In the genomic region with DNA sequence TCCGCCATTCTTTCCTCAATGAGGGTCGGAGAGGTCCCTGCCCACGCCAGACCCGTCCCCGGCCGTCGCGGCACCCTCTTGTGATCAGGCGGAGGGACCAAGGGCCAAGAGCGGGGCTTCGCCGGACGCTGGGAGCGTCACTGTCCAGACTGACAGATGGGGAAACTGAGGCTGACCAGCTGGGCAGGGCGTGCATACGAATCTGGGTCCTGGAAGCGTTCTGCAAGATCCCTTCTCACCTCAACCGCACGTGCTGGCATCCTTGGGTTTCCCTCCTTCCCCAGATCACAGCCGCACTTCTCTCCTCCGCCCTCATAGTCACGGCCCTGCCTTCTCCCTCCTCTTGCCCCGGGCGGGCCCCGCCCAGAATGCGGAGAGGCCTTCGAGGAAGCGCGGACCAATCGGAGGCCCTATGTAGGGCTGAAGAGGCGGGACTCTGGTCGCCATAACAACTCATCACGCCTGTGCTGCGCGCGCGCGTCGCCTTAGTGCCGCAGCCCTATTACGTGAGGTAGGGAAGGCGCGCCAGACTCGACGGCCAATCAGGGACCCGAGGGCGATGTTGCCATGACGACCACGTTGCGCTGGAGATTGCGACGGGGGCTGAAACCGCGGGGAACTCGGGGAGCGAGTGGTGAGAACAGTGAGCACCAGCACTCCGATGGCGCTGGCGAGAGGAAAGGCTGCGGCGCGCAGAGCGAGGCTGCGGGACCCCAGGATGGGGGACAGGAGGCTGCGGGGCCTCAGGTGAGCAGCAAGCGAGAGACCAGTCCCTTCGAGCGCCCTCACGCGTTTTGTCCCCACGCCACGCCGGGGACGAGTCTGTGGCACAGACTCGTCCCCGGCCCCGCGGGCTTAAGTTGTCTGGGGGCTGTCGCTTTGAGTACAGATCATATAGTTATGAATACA, we compare ENCODE assay signal across 8 cellular contexts.
DNase-seq lines count a peak whose midpoint lies in the region; ATAC-seq, FAIRE-seq and TF ChIP-seq lines count a peak whose summit lies in the region.

No MANE protein-coding gene starts in this region.

- peak overlapping the region; percentile 80 for H3K4me3 Mint-ChIP-seq in central memory CD8-positive, alpha-beta T cell

- H3K9me3 Mint-ChIP-seq in central memory CD8-positive, alpha-beta T cell: no peaks in the 10 kb centered on the region

- H3K4me3 ChIP-seq in AG10803 (ENCODE audit: low read length): peak overlapping the region; percentile 78

- peaks cover 7% of the 10 kb centered on the region for H3K36me3 Mint-ChIP-seq in central memory CD8-positive, alpha-beta T cell (ENCODE audit: insufficient read depth)

- DNase-seq in AG10803 (ENCODE audit: low read depth) (peak; percentile 99), NCI-H345 (lab: John Stamatoyannopoulos, UW) (peak; percentile 98)
- peak; percentile 92 to 98 (median 98) for DNase-seq in activated CD4-positive, CD25-positive, alpha-beta regulatory T cell (lab: John Stamatoyannopoulos, UW)
- peak; percentile 98 to 99 for DNase-seq in central memory CD8-positive, alpha-beta T cell (ENCODE audit: low spot score in 2 of 2)
- DNase-seq in stimulated activated CD4-positive, alpha-beta T cell treated with anti-CD3 and anti-CD28 coated beads, Interleukin-12 subunit alpha, Interleukin-12 subunit beta, amount 100 ng/mL, for 24 hours (ENCODE audit: low read depth in 2 of 2): peak; percentile 98 to 99

- ATAC-seq in HG03175 (IDR thresholded peaks at IDR 0.05; ENCODE audit: unreplicated experiment): peak; percentile 98
- ATAC-seq in central memory CD8-positive, alpha-beta T cell (replicated peaks; ENCODE audit: extremely low read depth, poor library complexity, severe bottlenecking): peak; percentile 98

- peaks cover 9% of the 10 kb centered on the region for H3K4me1 Mint-ChIP-seq in central memory CD8-positive, alpha-beta T cell

- FAIRE-seq in islet of Langerhans (lab: Jason Lieb, UNC): peak; percentile 61

- peak; percentile 86 for TF ChIP-seq POLR2A in GM18951 (IDR thresholded peaks at IDR 0.05; ENCODE audit: extremely low read depth, insufficient read depth, insufficient read length)

- no peak for TF ChIP-seq CTCF in AG10803 (conservative IDR thresholded peaks at IDR 0.05; ENCODE audit: low read length)

- no peaks in the 10 kb centered on the region for H3K27me3 Mint-ChIP-seq in central memory CD8-positive, alpha-beta T cell

- in situ Hi-C loops in GM18951 (cut with MboI; ENCODE audit: low sequenced_read_pairs, unreplicated experiment): no loop called here

- peak overlapping the region; percentile 94 for H3K27ac Mint-ChIP-seq in central memory CD8-positive, alpha-beta T cell (ENCODE audit: low read depth)

Comparison
In these comparisons a context has a peak if more than half of its experiments do, and no peak if none do; other contexts are left out.
1. Peak in every context shown above with its lines: DNase-seq, ATAC-seq and H3K4me3 ChIP-seq.